ENCODE assay signal across 24 cellular contexts in the genomic region with DNA sequence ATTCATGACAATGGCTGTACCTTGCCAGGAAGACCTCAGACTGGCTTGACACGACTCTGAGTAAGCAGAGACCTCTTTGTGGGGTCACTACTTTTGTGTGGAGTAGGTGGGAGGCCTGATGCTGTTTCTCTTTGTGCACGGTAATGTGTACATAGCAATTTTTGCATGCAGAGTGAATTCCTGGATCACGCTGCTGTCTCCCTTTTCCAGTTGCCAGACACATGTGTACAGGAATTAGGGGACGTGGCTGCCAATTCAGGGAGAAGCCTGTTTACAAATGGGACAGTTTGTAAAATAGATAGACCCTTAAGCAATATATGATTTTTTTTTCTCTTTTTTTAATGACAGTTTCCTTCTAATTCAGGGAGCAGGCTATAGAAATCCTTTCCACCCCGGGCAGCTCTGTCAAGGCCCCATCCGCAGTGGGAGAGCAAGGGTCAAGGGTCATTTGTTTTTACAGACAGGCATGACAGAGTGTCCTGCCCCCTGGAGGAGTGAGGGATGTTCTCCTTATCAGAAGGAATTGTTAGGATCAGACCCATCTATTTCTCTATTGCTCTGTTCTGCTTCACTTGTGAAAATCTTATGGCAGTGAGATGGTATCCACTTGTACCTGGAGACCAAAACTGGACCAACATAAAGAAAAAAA. TPM values are rescaled to one million over a fixed set of nuclear protein-coding genes. Genes with fewer than 3 reads are reported as not detected.
A peak's percentile ranks its signal among the peaks of the same experiment; 100 is the strongest.
DNase-seq lines count a peak whose midpoint lies in the region; ATAC-seq and TF ChIP-seq lines count a peak whose summit lies in the region.
"Had no signal": no experiment of that assay in that cellular context is flagged by ENCODE, and none has a peak within 500 bp of the region (broad histone marks: within the 10 kb centered on the region; RNA-seq: fewer than 3 reads in every experiment).

No MANE protein-coding gene starts in this region.

- peaks cover 45% of the 10 kb centered on the region for H3K4me1 Mint-ChIP-seq in mesothelial cell of epicardium

- H3K27me3 Mint-ChIP-seq in mesothelial cell of epicardium (ENCODE audit: low read depth), result peaks cover 24% of the 10 kb centered on the region

- no peak overlapping the region for H3K4me3 ChIP-seq in cardiac muscle cell
- H3K4me3 ChIP-seq in epithelial cell of proximal tubule (ENCODE audit: low read depth, low read length), result no peak overlapping the region
- H3K4me3 ChIP-seq: gastroesophageal sphincter, tibial artery had no signal

- peak overlapping the region; percentile 44 for H3K27ac ChIP-seq in cardiac muscle cell
- H3K27ac ChIP-seq: epithelial cell of prostate, tibial artery had no signal

- no peak for TF ChIP-seq POLR2A in GM18505 (IDR thresholded peaks at IDR 0.05; ENCODE audit: borderline replicate concordance, extremely low read depth, insufficient read depth, insufficient read length)

- H3K36me3 ChIP-seq in cardiac muscle cell, result no peaks in the 10 kb centered on the region
- H3K36me3 ChIP-seq: BE2C, gastroesophageal sphincter, tibial artery had no signal

- no peaks in the 10 kb centered on the region for H3K36me3 Mint-ChIP-seq in mesothelial cell of epicardium
- H3K36me3 Mint-ChIP-seq: activated naive CD8-positive, alpha-beta T cell treated with anti-CD3 and anti-CD28 coated beads, Interleukin-2, amount 10 ng/mL, durations not matched to agents 7 days and 5 days had no signal

- no peaks in the 10 kb centered on the region for H3K27me3 ChIP-seq in cardiac muscle cell

- H3K4me1 ChIP-seq in cardiac muscle cell (ENCODE audit: low read depth), result peaks cover 59% of the 10 kb centered on the region
- H3K4me1 ChIP-seq: BE2C had no signal

- no peaks in the 10 kb centered on the region for H3K9me3 ChIP-seq in cardiac muscle cell (ENCODE audit: low read depth)
- H3K9me3 ChIP-seq: BE2C, gastroesophageal sphincter, tibial artery had no signal

- no peak for TF ChIP-seq CTCF in cardiac muscle cell (IDR thresholded peaks at IDR 0.05; ENCODE audit: low read depth, low read length)
- peak; percentile 29 for TF ChIP-seq CTCF in epithelial cell of proximal tubule (conservative IDR thresholded peaks at IDR 0.05; ENCODE audit: low read depth, low read length)
- no peak for TF ChIP-seq CTCF in mesothelial cell of epicardium (IDR thresholded peaks at IDR 0.05; ENCODE audit: unreplicated experiment)

- intact Hi-C loops in Right ventricle myocardium superior (cut with DNase I), result no loop called here

- no peak for DNase-seq in cardiac muscle cell (ENCODE audit: low read depth in 1 of 2, low spot score in 1 of 2)
- DNase-seq in Right ventricle myocardium superior, result no peak
- no peak for DNase-seq in epithelial cell of proximal tubule (ENCODE audit: low read depth)
- DNase-seq in mesothelial cell of epicardium (ENCODE audit: low spot score in 2 of 2, unreplicated experiment in 2 of 2), result no peak
- DNase-seq in DMS 273 (lab: John Stamatoyannopoulos, UW; ENCODE audit: unreplicated experiment), result no peak
- no peak for DNase-seq in hepatic stellate cell (ENCODE audit: low spot score)
- DNase-seq: 8988T; activated naive CD8-positive, alpha-beta T cell treated with anti-CD3 and anti-CD28 coated beads, Interleukin-2, amount 10 ng/mL, durations not matched to agents 7 days and 5 days; BE2C; GOT3; left cardiac atrium; NCI-H1694; NCI-H226; NK-92 treated with Interleukin-12 subunit alpha and Interleukin-12 subunit beta, amount 100 ng/mL, for 24 hours; occipital lobe; right cardiac atrium; stimulated activated naive CD4-positive, alpha-beta T cell; T1000; tibial artery had no signal

- H3K9me3 Mint-ChIP-seq in mesothelial cell of epicardium, result no peaks in the 10 kb centered on the region
- H3K9me3 Mint-ChIP-seq: activated naive CD8-positive, alpha-beta T cell treated with anti-CD3 and anti-CD28 coated beads, Interleukin-2, amount 10 ng/mL, durations not matched to agents 7 days and 5 days; dendritic cell treated with granulocyte-macrophage colony-stimulating factor and Interleukin-4, amounts not matched to agents 40 ng/mL and 50 ng/mL, for 4 days had no signal

- H3K4me3 Mint-ChIP-seq in mesothelial cell of epicardium, result no peak overlapping the region
- H3K4me3 Mint-ChIP-seq: activated naive CD8-positive, alpha-beta T cell treated with anti-CD3 and anti-CD28 coated beads, Interleukin-2, amount 10 ng/mL, durations not matched to agents 7 days and 5 days; dendritic cell treated with granulocyte-macrophage colony-stimulating factor and Interleukin-4, amounts not matched to agents 40 ng/mL and 50 ng/mL, for 4 days had no signal

- peak overlapping the region; percentile 8 for H3K27ac Mint-ChIP-seq in mesothelial cell of epicardium
- H3K27ac Mint-ChIP-seq: activated naive CD8-positive, alpha-beta T cell treated with anti-CD3 and anti-CD28 coated beads, Interleukin-2, amount 10 ng/mL, durations not matched to agents 7 days and 5 days; dendritic cell treated with granulocyte-macrophage colony-stimulating factor and Interleukin-4, amounts not matched to agents 40 ng/mL and 50 ng/mL, for 4 days had no signal

- no peak for ATAC-seq in Right ventricle myocardium superior (ENCODE audit: poor library complexity)
- ATAC-seq in GM18505 (IDR thresholded peaks at IDR 0.05; ENCODE audit: unreplicated experiment), result no peak
- ATAC-seq in HG03469 (IDR thresholded peaks at IDR 0.05; ENCODE audit: unreplicated experiment), result no peak
- ATAC-seq: gastroesophageal sphincter, left cardiac atrium, right cardiac atrium had no signal

RNA-seq across cellular contexts. Expression of a gene that starts 4.7 kb away (rescaled TPM):
- total RNA-seq in cardiac muscle cell, result 66.7 and 159 TPM in 2 replicates
- polyA plus RNA-seq in cardiac muscle cell, result 41.0 and 55.8 TPM in 2 replicates
- total RNA-seq in Right ventricle myocardium superior, result 0.78 TPM
- total RNA-seq in epithelial cell of proximal tubule, result 0.07 and 1.9 TPM in 2 replicates
- 1.4 to 2.8 TPM (median 1.8 TPM) in 3 replicates for total RNA-seq in mesothelial cell of epicardium
- total RNA-seq: activated naive CD8-positive, alpha-beta T cell treated with anti-CD3 and anti-CD28 coated beads, Interleukin-2, amount 10 ng/mL, durations not matched to agents 7 days and 5 days had no signal

Comparison
In these comparisons a context has a peak if more than half of its experiments do, and no peak if none do; other contexts are left out.
1. RNA of a gene that starts 4.7 kb away (total RNA-seq): 66.7 to 159 TPM in cardiac muscle cell; 1.4 to 2.8 TPM in mesothelial cell of epicardium, 0.07 to 1.9 TPM in epithelial cell of proximal tubule and 0.78 TPM in Right ventricle myocardium superior (single experiment); every median in the first group is over 10 times any median in the second.